In the genomic region with DNA sequence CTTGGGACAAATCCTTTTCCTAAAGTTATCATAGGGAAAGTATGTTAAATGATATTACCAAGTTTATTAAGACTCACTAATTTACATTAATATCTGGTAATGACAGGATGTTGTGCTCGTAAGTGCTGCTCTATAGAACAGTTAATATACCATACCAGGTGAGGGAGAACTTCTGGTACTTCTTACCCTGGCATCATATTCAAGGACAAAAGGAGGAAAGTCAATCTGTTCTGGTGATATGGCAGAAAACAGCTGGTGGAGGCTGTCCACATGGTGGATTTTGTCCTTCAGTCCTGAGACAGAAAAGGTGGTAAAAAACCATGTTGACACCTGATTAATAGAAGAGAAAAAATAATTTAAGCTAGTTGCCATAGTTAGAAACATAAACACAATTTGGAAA, we compare ENCODE assay signal across 3 cellular contexts.
"Had no signal": no experiment of that assay in that cellular context is flagged by ENCODE, and none has a peak within 500 bp of the region (broad histone marks: within the 10 kb centered on the region; RNA-seq: fewer than 3 reads in every experiment).

No MANE protein-coding gene starts in this region.

- H3K4me3 ChIP-seq: GM12878 had no signal

- DNase-seq: GDM1, GF-D8 had no signal

- ATAC-seq: GM12878 had no signal
